15 cellular contexts compared by ENCODE assay signal in genomic region chr10:29600067-29600466, GRCh38. TPM values are rescaled to one million over a fixed set of nuclear protein-coding genes. Genes with fewer than 3 reads are reported as not detected.
DNase-seq lines count a peak whose midpoint lies in the region; ATAC-seq and TF ChIP-seq lines count a peak whose summit lies in the region.
"Had no signal": no experiment of that assay in that cellular context is flagged by ENCODE, and none has a peak within 500 bp of the region (broad histone marks: within the 10 kb centered on the region; RNA-seq: fewer than 3 reads in every experiment).

No MANE protein-coding gene starts in this region.

- TF ChIP-seq POLR2A in suprapubic skin (IDR thresholded peaks at IDR 0.05), result no peak

- H3K27ac ChIP-seq in right cardiac atrium (ENCODE audit: low read length) (peak overlapping the region; percentile 50), suprapubic skin (peak overlapping the region; percentile 81)

- no peak for TF ChIP-seq CTCF in activated CD8-positive, alpha-beta T cell treated with anti-CD3 and anti-CD28 coated beads for 36 hours (IDR thresholded peaks at IDR 0.05)
- TF ChIP-seq CTCF in suprapubic skin (IDR thresholded peaks at IDR 0.05), result no peak

- WGBS in right cardiac atrium, result 92% methylated on average over 2 of the region's 2 CpGs
- 90% methylated on average over 2 of the region's 2 CpGs for WGBS in suprapubic skin

- H3K4me3 ChIP-seq in right cardiac atrium (ENCODE audit: low read length) (no peak overlapping the region), suprapubic skin (no peak overlapping the region)

- peaks cover 10% of the 10 kb centered on the region for H3K4me1 ChIP-seq in right cardiac atrium (ENCODE audit: control insufficient read depth, insufficient read depth, low read length)
- peaks cover 38% of the 10 kb centered on the region for H3K4me1 ChIP-seq in suprapubic skin

- no peak for DNase-seq in activated CD8-positive, alpha-beta T cell treated with anti-CD3 and anti-CD28 coated beads for 36 hours
- DNase-seq in activated CD8-positive, alpha-beta T cell treated with anti-CD3 and anti-CD28 coated beads, Interleukin-2, amount 10 ng/mL, durations not matched to agents 7 days and 5 days, result no peak
- DNase-seq in right cardiac atrium, result no peak
- DNase-seq in suprapubic skin (ENCODE audit: low spot score in 2 of 2), result no peak
- no peak for DNase-seq in T-helper 9 cell
- no peak for DNase-seq in activated CD8-positive, alpha-beta memory T cell treated with anti-CD3 and anti-CD28 coated beads, Interleukin-2, amount 50 U/mL, for 48 hours
- DNase-seq in NK-92 treated with Interleukin-12 subunit alpha and Interleukin-12 subunit beta, amount 100 ng/mL, for 24 hours (lab: John Stamatoyannopoulos, UW), result no peak
- DNase-seq: activated B cell treated with CpG ODN at 0.5 μM for 24 hours; activated naive CD8-positive, alpha-beta T cell treated with anti-CD3 and anti-CD28 coated beads, Interleukin-2, amount 10 ng/mL, durations not matched to agents 7 days and 5 days; CD8-positive, alpha-beta memory T cell; cerebellar nuclear complex; Karpas-422; NCI-H1436 treated with DMSO at 0.1 percent for 48 hours; NCI-H510A had no signal

- H3K9me3 Mint-ChIP-seq in activated CD8-positive, alpha-beta T cell treated with anti-CD3 and anti-CD28 coated beads for 36 hours, result no peaks in the 10 kb centered on the region
- no peaks in the 10 kb centered on the region for H3K9me3 Mint-ChIP-seq in activated CD8-positive, alpha-beta T cell treated with anti-CD3 and anti-CD28 coated beads, Interleukin-2, amount 10 ng/mL, durations not matched to agents 7 days and 5 days (ENCODE audit: insufficient read depth)
- no peaks in the 10 kb centered on the region for H3K9me3 Mint-ChIP-seq in activated T-helper 17 cell treated with anti-CD3 and anti-CD28 coated beads, Interleukin-2, amount 50 U/mL, for 72 hours
- H3K9me3 Mint-ChIP-seq: activated B cell treated with CpG ODN at 0.5 μM for 24 hours; activated naive CD8-positive, alpha-beta T cell treated with anti-CD3 and anti-CD28 coated beads, Interleukin-2, amount 10 ng/mL, durations not matched to agents 7 days and 5 days; CD8-positive, alpha-beta memory T cell had no signal

- CTCF ChIA-PET in activated CD8-positive, alpha-beta T cell treated with anti-CD3 and anti-CD28 coated beads for 36 hours (lab: Charles Lee), result interaction anchor here (1.6 kb wide), 1 partner anchor 9 kb away, joined by 6 read pairs; no protein-coding TSS in a partner anchor
- CTCF ChIA-PET in activated CD8-positive, alpha-beta T cell treated with anti-CD3 and anti-CD28 coated beads, Interleukin-2, amount 10 ng/mL, durations not matched to agents 7 days and 5 days (lab: Charles Lee), result no interaction called here

- peaks cover 6% of the 10 kb centered on the region for H3K36me3 ChIP-seq in suprapubic skin

- no peaks in the 10 kb centered on the region for H3K9me3 ChIP-seq in right cardiac atrium (ENCODE audit: control insufficient read depth, low read length)
- no peaks in the 10 kb centered on the region for H3K9me3 ChIP-seq in suprapubic skin

- peak; percentile 47 for ATAC-seq in activated CD8-positive, alpha-beta T cell treated with anti-CD3 and anti-CD28 coated beads for 36 hours
- ATAC-seq in activated CD8-positive, alpha-beta T cell treated with anti-CD3 and anti-CD28 coated beads, Interleukin-2, amount 10 ng/mL, durations not matched to agents 7 days and 5 days, result no peak
- peak; percentile 85 for ATAC-seq in activated T-helper 17 cell treated with anti-CD3 and anti-CD28 coated beads, Interleukin-2, amount 50 U/mL, for 72 hours (replicated peaks)
- ATAC-seq in right cardiac atrium, result no peak

- H3K36me3 Mint-ChIP-seq in activated CD8-positive, alpha-beta T cell treated with anti-CD3 and anti-CD28 coated beads for 36 hours (ENCODE audit: low read depth), result no peaks in the 10 kb centered on the region
- no peaks in the 10 kb centered on the region for H3K36me3 Mint-ChIP-seq in activated CD8-positive, alpha-beta T cell treated with anti-CD3 and anti-CD28 coated beads, Interleukin-2, amount 10 ng/mL, durations not matched to agents 7 days and 5 days (ENCODE audit: low read depth)
- no peaks in the 10 kb centered on the region for H3K36me3 Mint-ChIP-seq in activated T-helper 17 cell treated with anti-CD3 and anti-CD28 coated beads, Interleukin-2, amount 50 U/mL, for 72 hours (ENCODE audit: low read depth)
- H3K36me3 Mint-ChIP-seq: activated naive CD8-positive, alpha-beta T cell treated with anti-CD3 and anti-CD28 coated beads, Interleukin-2, amount 10 ng/mL, durations not matched to agents 7 days and 5 days; CD8-positive, alpha-beta memory T cell had no signal

- no peak for TF ChIP-seq EP300 in suprapubic skin (IDR thresholded peaks at IDR 0.05)

- POLR2A ChIA-PET in activated CD8-positive, alpha-beta T cell treated with anti-CD3 and anti-CD28 coated beads for 36 hours (lab: Charles Lee), result no interaction called here
- POLR2A ChIA-PET in activated CD8-positive, alpha-beta T cell treated with anti-CD3 and anti-CD28 coated beads, Interleukin-2, amount 10 ng/mL, durations not matched to agents 7 days and 5 days (lab: Charles Lee), result no interaction called here

- no peaks in the 10 kb centered on the region for H3K27me3 ChIP-seq in right cardiac atrium (ENCODE audit: control insufficient read depth, insufficient read depth)
- no peaks in the 10 kb centered on the region for H3K27me3 ChIP-seq in suprapubic skin

- H3K4me3 Mint-ChIP-seq in activated CD8-positive, alpha-beta T cell treated with anti-CD3 and anti-CD28 coated beads for 36 hours, result no peak overlapping the region
- H3K4me3 Mint-ChIP-seq in activated CD8-positive, alpha-beta T cell treated with anti-CD3 and anti-CD28 coated beads, Interleukin-2, amount 10 ng/mL, durations not matched to agents 7 days and 5 days, result no peak overlapping the region
- H3K4me3 Mint-ChIP-seq in activated T-helper 17 cell treated with anti-CD3 and anti-CD28 coated beads, Interleukin-2, amount 50 U/mL, for 72 hours, result no peak overlapping the region
- H3K4me3 Mint-ChIP-seq: activated B cell treated with CpG ODN at 0.5 μM for 24 hours; activated naive CD8-positive, alpha-beta T cell treated with anti-CD3 and anti-CD28 coated beads, Interleukin-2, amount 10 ng/mL, durations not matched to agents 7 days and 5 days; CD8-positive, alpha-beta memory T cell had no signal

- intact Hi-C loops in activated CD8-positive, alpha-beta T cell treated with anti-CD3 and anti-CD28 coated beads for 36 hours (cut with micrococcal nuclease), result no loop called here
- intact Hi-C loops in right cardiac atrium (cut with DNase I), result no loop called here

- H3K27me3 Mint-ChIP-seq in activated CD8-positive, alpha-beta T cell treated with anti-CD3 and anti-CD28 coated beads for 36 hours, result no peaks in the 10 kb centered on the region
- H3K27me3 Mint-ChIP-seq in activated CD8-positive, alpha-beta T cell treated with anti-CD3 and anti-CD28 coated beads, Interleukin-2, amount 10 ng/mL, durations not matched to agents 7 days and 5 days (ENCODE audit: low read depth), result no peaks in the 10 kb centered on the region
- no peaks in the 10 kb centered on the region for H3K27me3 Mint-ChIP-seq in activated T-helper 17 cell treated with anti-CD3 and anti-CD28 coated beads, Interleukin-2, amount 50 U/mL, for 72 hours
- H3K27me3 Mint-ChIP-seq: activated B cell treated with CpG ODN at 0.5 μM for 24 hours; activated naive CD8-positive, alpha-beta T cell treated with anti-CD3 and anti-CD28 coated beads, Interleukin-2, amount 10 ng/mL, durations not matched to agents 7 days and 5 days; CD8-positive, alpha-beta memory T cell had no signal

- H3K27ac Mint-ChIP-seq in activated CD8-positive, alpha-beta T cell treated with anti-CD3 and anti-CD28 coated beads for 36 hours, result no peak overlapping the region
- H3K27ac Mint-ChIP-seq in activated CD8-positive, alpha-beta T cell treated with anti-CD3 and anti-CD28 coated beads, Interleukin-2, amount 10 ng/mL, durations not matched to agents 7 days and 5 days, result no peak overlapping the region
- H3K27ac Mint-ChIP-seq in activated T-helper 17 cell treated with anti-CD3 and anti-CD28 coated beads, Interleukin-2, amount 50 U/mL, for 72 hours, result no peak overlapping the region
- H3K27ac Mint-ChIP-seq: activated B cell treated with CpG ODN at 0.5 μM for 24 hours; activated naive CD8-positive, alpha-beta T cell treated with anti-CD3 and anti-CD28 coated beads, Interleukin-2, amount 10 ng/mL, durations not matched to agents 7 days and 5 days had no signal

- no peaks in the 10 kb centered on the region for H3K4me1 Mint-ChIP-seq in activated CD8-positive, alpha-beta T cell treated with anti-CD3 and anti-CD28 coated beads for 36 hours (ENCODE audit: low read depth)
- no peaks in the 10 kb centered on the region for H3K4me1 Mint-ChIP-seq in activated CD8-positive, alpha-beta T cell treated with anti-CD3 and anti-CD28 coated beads, Interleukin-2, amount 10 ng/mL, durations not matched to agents 7 days and 5 days (ENCODE audit: low read depth)
- H3K4me1 Mint-ChIP-seq in activated T-helper 17 cell treated with anti-CD3 and anti-CD28 coated beads, Interleukin-2, amount 50 U/mL, for 72 hours, result no peaks in the 10 kb centered on the region
- H3K4me1 Mint-ChIP-seq: activated B cell treated with CpG ODN at 0.5 μM for 24 hours; activated naive CD8-positive, alpha-beta T cell treated with anti-CD3 and anti-CD28 coated beads, Interleukin-2, amount 10 ng/mL, durations not matched to agents 7 days and 5 days had no signal

RNA-seq across cellular contexts. Expression of gene SVIL, which starts 34.7 kb away (rescaled TPM):
- total RNA-seq in activated CD8-positive, alpha-beta T cell treated with anti-CD3 and anti-CD28 coated beads for 36 hours, result 1 to 10 TPM; 7.9 to 8.9 TPM
- 10 to 100 TPM; 11.2 to 13.0 TPM for total RNA-seq in activated CD8-positive, alpha-beta T cell treated with anti-CD3 and anti-CD28 coated beads, Interleukin-2, amount 10 ng/mL, durations not matched to agents 7 days and 5 days
- 10 to 100 TPM; 10.7 to 16.2 TPM for total RNA-seq in activated T-helper 17 cell treated with anti-CD3 and anti-CD28 coated beads, Interleukin-2, amount 50 U/mL, for 72 hours
- 100 to 1,000 TPM; 254 to 374 (median 287) TPM for total RNA-seq in right cardiac atrium
- polyA plus RNA-seq in right cardiac atrium, result 106 TPM
- 100 to 1,000 TPM in 1 of 4 donors, 10 to 100 TPM in 3; 52.9 to 129 (median 72.1) TPM for total RNA-seq in suprapubic skin

Comparison
In these comparisons a context has a peak if more than half of its experiments do, and no peak if none do; other contexts are left out.
1. ATAC-seq: peak in activated CD8-positive, alpha-beta T cell treated with anti-CD3 and anti-CD28 coated beads for 36 hours (single experiment) and activated T-helper 17 cell treated with anti-CD3 and anti-CD28 coated beads, Interleukin-2, amount 50 U/mL, for 72 hours (single experiment); none in activated CD8-positive, alpha-beta T cell treated with anti-CD3 and anti-CD28 coated beads, Interleukin-2, amount 10 ng/mL, durations not matched to agents 7 days and 5 days (single experiment) and right cardiac atrium (0 of 2).